In the genomic region with DNA sequence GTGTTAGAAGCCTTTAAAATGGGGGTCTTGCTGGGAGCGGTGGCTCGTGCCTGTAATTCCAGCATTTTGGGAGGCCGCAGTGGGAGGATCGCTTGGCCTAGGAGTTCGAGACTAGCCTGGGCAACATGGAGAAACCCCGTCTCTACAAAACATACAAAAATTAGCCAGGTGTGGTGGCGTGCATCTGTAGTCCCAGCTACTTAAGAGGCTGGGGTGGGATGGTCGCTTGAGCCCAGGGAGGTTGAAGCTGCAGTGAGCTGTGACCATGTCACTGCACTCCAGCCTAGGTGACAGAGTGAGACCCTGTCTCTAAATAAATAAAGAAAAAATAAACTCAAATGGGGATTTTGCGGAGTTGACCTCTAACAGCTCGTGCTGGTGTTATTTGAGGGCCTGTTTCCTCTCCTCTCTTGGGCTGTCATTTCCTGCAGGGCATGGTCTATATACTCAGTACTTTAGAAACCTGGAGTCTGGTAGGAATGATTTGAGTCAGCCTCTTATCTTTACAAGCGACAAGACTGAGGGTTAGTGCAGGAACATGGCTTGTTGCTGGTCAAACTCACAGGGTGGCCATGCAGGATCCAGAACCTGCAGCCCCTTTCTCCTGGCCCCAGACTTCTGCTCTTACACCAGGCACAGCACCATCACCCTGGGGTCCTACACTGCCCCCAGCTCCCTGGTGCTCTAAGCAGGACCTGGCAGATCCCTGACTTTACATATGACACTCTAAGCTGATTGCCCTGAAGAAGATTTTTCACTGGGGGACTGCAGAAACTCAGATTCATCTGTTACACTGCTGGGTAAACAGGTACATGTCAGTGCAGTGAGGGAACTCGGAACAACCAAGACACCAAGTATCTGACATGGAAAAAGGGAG, we compare ENCODE assay signal across 9 cellular contexts. TPM values are rescaled to one million over a fixed set of nuclear protein-coding genes. Genes with fewer than 3 reads are reported as not detected.
A peak's percentile ranks its signal among the peaks of the same experiment; 100 is the strongest.
DNase-seq lines count a peak whose midpoint lies in the region; ATAC-seq, FAIRE-seq and TF ChIP-seq lines count a peak whose summit lies in the region.
"Had no signal": no experiment of that assay in that cellular context is flagged by ENCODE, and none has a peak within 500 bp of the region (broad histone marks: within the 10 kb centered on the region; RNA-seq: fewer than 3 reads in every experiment).

No MANE protein-coding gene starts in this region.

- TF ChIP-seq EP300 in GM12878 (IDR thresholded peaks at IDR 0.05; ENCODE audit: borderline replicate concordance in 1 of 2, control insufficient read depth in 1 of 2, low read depth in 2 of 2, low read length in 2 of 2), result no peak

- RAD21 ChIA-PET in GM12878 (lab: Charles Lee; ENCODE audit: unreplicated experiment), result interaction anchor here (0.7 to 1.6 kb wide), 7 partner anchors 11 to 28 kb away, joined by 3 to 10 read pairs (median 4); a partner anchor contains a TSS

- SMC1A ChIA-PET in GM12878 (lab: Charles Lee; ENCODE audit: uncharacterized antibody, unreplicated experiment), result interaction anchor here (0.7 to 6.4 kb wide), 10 partner anchors 11 to 184 kb away, joined by 3 to 59 read pairs (median 3); a partner anchor contains a TSS

- in situ Hi-C loops in GM12878 (cut with MboI), result no loop called here

- H2AFZ ChIP-seq in GM12878 (ENCODE audit: control insufficient read depth, low read depth, low read length), result no peak overlapping the region

- WGBS in GM12878 (ENCODE audit: insufficient coverage, insufficient replicate concordance, low lambda C conversion rate, missing lambda C conversion rate), result 26% methylated on average over 12 of the region's 12 CpGs

- H3K27ac ChIP-seq in GM12878 (ENCODE audit: control insufficient read depth, insufficient read depth), result peak overlapping the region; percentile 75

- intact Hi-C loops in GM12878 (cut with micrococcal nuclease; ENCODE audit: unreplicated experiment), result loop anchor here (2.0 kb wide), 1 partner anchor 22 kb away; no protein-coding TSS in a partner anchor

- DNase-seq in GM12878 (ENCODE audit: low read depth, low spot score) (peak; percentile 64), NCI-H345 treated with DMSO at 0.1 percent for 48 hours (lab: John Stamatoyannopoulos, UW; ENCODE audit: unreplicated experiment) (no peak), DMS53 treated with DMSO at 0.1 percent for 48 hours (lab: John Stamatoyannopoulos, UW; ENCODE audit: unreplicated experiment) (no peak), omental fat pad (ENCODE audit: low spot score) (no peak), SK-N-DZ (ENCODE audit: low spot score) (no peak)
- peak; percentile 21 for DNase-seq in stimulated activated CD8-positive, alpha-beta memory T cell treated with anti-CD3 and anti-CD28 coated beads, Interleukin-4, amount 100 ng/mL, for 48 hours
- DNase-seq: mesendoderm had no signal

- H3K9ac ChIP-seq in GM12878 (ENCODE audit: control insufficient read depth, insufficient read depth, low read length), result peak overlapping the region; percentile 24; the same call in 1 of the 2 replicates

- H3K36me3 ChIP-seq in GM12878 (ENCODE audit: control insufficient read depth in 2 of 2, insufficient read depth in 2 of 2, low read length in 1 of 2), result peaks cover 15 to 16% of the 10 kb centered on the region in 2 experiments; a peak in 3 of 4 replicates

- H3K27me3 ChIP-seq in GM12878 (replicated peaks in 1 of 2; ENCODE audit: control insufficient read depth in 2 of 2, insufficient read depth in 2 of 2, low read length in 1 of 2), result no peaks in the 10 kb centered on the region

- peak overlapping the region; percentile 20; the same call in 1 of the 2 replicates for H3K4me3 ChIP-seq in GM12878

- H3K4me2 ChIP-seq in GM12878 (ENCODE audit: control insufficient read depth, insufficient read depth), result peak overlapping the region; percentile 64

- TF ChIP-seq RAD21 in GM12878 (IDR thresholded peaks at IDR 0.05; ENCODE audit: insufficient read depth, low read depth, low read length), result no peak

- peaks cover 24% of the 10 kb centered on the region for H3K4me1 ChIP-seq in GM12878 (ENCODE audit: control insufficient read depth, insufficient read depth, low read length)

- no peaks in the 10 kb centered on the region for H4K20me1 ChIP-seq in GM12878 (ENCODE audit: control insufficient read depth, insufficient read depth)

- FAIRE-seq in GM12878 (lab: Jason Lieb, UNC), result peak; percentile 54

- ATAC-seq in GM18909 (IDR thresholded peaks at IDR 0.05; ENCODE audit: poor library complexity, unreplicated experiment), result peak; percentile 70
- peak; percentile 83 for ATAC-seq in HG02759 (IDR thresholded peaks at IDR 0.05; ENCODE audit: unreplicated experiment)
- peak; percentile 93 for ATAC-seq in GM12878
- ATAC-seq in omental fat pad (ENCODE audit: low FRiP score), result no peak

- BruUV-seq in GM12878 (replicated peaks; lab: Mats Ljungman, UMichigan), result no TSS peak

- POLR2A ChIA-PET in GM12878 (lab: Charles Lee), result interaction anchor here (0.6 to 6.4 kb wide), 2 partner anchors 12 to 29 kb away, joined by 3 to 67 read pairs; a partner anchor contains a TSS

- no peak for TF ChIP-seq POLR2A in GM12878 (IDR thresholded peaks at IDR 0.05; ENCODE audit: low read depth, low read length)

- TF ChIP-seq CTCF in GM12878 (IDR thresholded peaks at IDR 0.05 in 2 of 3, conservative IDR thresholded peaks at IDR 0.05 in 1 of 3; ENCODE audit: control insufficient read depth in 2 of 3, extremely low read depth in 1 of 3, insufficient read depth in 1 of 3, low read depth in 3 of 3, low read length in 3 of 3) (no peak), omental fat pad (IDR thresholded peaks at IDR 0.05) (no peak)

- H3K9me3 ChIP-seq in GM12878 (replicated peaks; ENCODE audit: control insufficient read depth, insufficient read depth, low read length), result no peaks in the 10 kb centered on the region

- H3K79me2 ChIP-seq in GM12878 (ENCODE audit: control insufficient read depth, insufficient read depth, low read length), result peaks cover 71% of the 10 kb centered on the region

- CTCF ChIA-PET in GM12878 (lab: Yijun Ruan, JAX), result interaction anchor here (1.8 to 3.4 kb wide), 4 partner anchors 10 to 53 kb away, joined by 6 to 13 read pairs (median 10); a partner anchor contains a TSS

TF ChIP-seq in GM12878, 131 proteins besides CTCF, POLR2A, EP300 and RAD21 (continues in another document):
- peak; percentile 62 for TF ChIP-seq RUNX3 (IDR thresholded peaks at IDR 0.05; ENCODE audit: low read length)
- TF ChIP-seq IKZF1 (conservative IDR thresholded peaks at IDR 0.05), result peak; percentile 47; the same call in 1 of the 2 replicates
- TF ChIP-seq, protein P1, sequence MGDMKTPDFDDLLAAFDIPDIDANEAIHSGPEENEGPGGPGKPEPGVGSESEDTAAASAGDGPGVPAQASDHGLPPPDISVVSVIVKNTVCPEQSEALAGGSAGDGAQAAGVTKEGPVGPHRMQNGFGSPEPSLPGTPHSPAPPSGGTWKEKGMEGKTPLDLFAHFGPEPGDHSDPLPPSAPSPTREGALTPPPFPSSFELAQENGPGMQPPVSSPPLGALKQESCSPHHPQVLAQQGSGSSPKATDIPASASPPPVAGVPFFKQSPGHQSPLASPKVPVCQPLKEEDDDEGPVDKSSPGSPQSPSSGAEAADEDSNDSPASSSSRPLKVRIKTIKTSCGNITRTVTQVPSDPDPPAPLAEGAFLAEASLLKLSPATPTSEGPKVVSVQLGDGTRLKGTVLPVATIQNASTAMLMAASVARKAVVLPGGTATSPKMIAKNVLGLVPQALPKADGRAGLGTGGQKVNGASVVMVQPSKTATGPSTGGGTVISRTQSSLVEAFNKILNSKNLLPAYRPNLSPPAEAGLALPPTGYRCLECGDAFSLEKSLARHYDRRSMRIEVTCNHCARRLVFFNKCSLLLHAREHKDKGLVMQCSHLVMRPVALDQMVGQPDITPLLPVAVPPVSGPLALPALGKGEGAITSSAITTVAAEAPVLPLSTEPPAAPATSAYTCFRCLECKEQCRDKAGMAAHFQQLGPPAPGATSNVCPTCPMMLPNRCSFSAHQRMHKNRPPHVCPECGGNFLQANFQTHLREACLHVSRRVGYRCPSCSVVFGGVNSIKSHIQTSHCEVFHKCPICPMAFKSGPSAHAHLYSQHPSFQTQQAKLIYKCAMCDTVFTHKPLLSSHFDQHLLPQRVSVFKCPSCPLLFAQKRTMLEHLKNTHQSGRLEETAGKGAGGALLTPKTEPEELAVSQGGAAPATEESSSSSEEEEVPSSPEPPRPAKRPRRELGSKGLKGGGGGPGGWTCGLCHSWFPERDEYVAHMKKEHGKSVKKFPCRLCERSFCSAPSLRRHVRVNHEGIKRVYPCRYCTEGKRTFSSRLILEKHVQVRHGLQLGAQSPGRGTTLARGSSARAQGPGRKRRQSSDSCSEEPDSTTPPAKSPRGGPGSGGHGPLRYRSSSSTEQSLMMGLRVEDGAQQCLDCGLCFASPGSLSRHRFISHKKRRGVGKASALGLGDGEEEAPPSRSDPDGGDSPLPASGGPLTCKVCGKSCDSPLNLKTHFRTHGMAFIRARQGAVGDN (IDR thresholded peaks at IDR 0.05), result peak; percentile 50; the same call in 1 of the 2 replicates
- TF ChIP-seq HCFC1 (IDR thresholded peaks at IDR 0.05; ENCODE audit: low read length), result no peak
- no peak for TF ChIP-seq FOS (IDR thresholded peaks at IDR 0.05; ENCODE audit: borderline replicate concordance, extremely low read depth, insufficient read length)
- TF ChIP-seq NFXL1 (IDR thresholded peaks at IDR 0.05; ENCODE audit: borderline replicate concordance), result no peak

RNA-seq across cellular contexts. Expression of a gene that starts 15.1 kb away (rescaled TPM):
- total RNA-seq in GM12878 (2013; cell fraction: nucleolus; rRNA removed), result 41.9 and 43.4 TPM in 2 replicates
- total RNA-seq in GM12878 (2014; rRNA removed) (48.2 and 49.6 TPM in 2 replicates), GM12878 (2014; rRNA removed; fragmentation: Illumina TruSeq; extraction: Trizol) (24.3 and 26.0 TPM in 2 replicates), GM12878 (2021) (52.1 and 53.2 TPM in 2 replicates), omental fat pad (10 to 100 TPM; 30.5 to 88.6 (median 37.8) TPM)
- polyA plus RNA-seq in GM12878 (2011; ENCODE audit: low read depth), result 15.6 TPM
- polyA plus RNA-seq in GM12878 (2011; rRNA removed) (25.6 and 42.2 TPM in 2 replicates), GM12878 (2014; fragmentation: Illumina TruSeq; extraction: Trizol) (18.9 and 29.3 TPM in 2 replicates), GM12878 (2014; fragmentation: Nextera tagmentation; extraction: Ambion mirVana) (1 to 10 TPM; 4.2 to 8.6 TPM), GM12878 (2014; rRNA removed) (47.3 and 50.1 TPM in 2 replicates), GM12878 (2016; fragmentation: Nextera tagmentation; extraction: Ambion mirVana) (10 to 100 TPM; 60.7 to 62.9 TPM)
- polyA plus RNA-seq in GM12878 (2011; cell fraction: cytosol; rRNA removed), result 45.7 and 57.3 TPM in 2 replicates
- polyA plus RNA-seq in GM12878 (2011; cell fraction: nucleus; rRNA removed), result 28.0 and 35.6 TPM in 2 replicates
- 26.7 and 28.7 TPM in 2 replicates for polyA plus RNA-seq in GM12878 (2012)
- 50.8 and 76.6 TPM in 2 replicates for polyA minus RNA-seq in GM12878 (2011; rRNA and poly(A)+ RNA removed)
- 28.7 and 30.8 TPM in 2 replicates for polyA minus RNA-seq in GM12878 (2011; cell fraction: cytosol; rRNA and poly(A)+ RNA removed)
- 36.1 and 67.5 TPM in 2 replicates for polyA minus RNA-seq in GM12878 (2011; cell fraction: nucleus; rRNA and poly(A)+ RNA removed)
- polyA plus RNA-seq in SK-N-DZ (2014; cell fraction: cytosol; rRNA removed), result 2.2 and 2.8 TPM in 2 replicates
- polyA plus RNA-seq in SK-N-DZ (2014; cell fraction: nucleus; rRNA removed), result 0.62 and 1.1 TPM in 2 replicates

Comparison
In these comparisons a context has a peak if more than half of its experiments do, and no peak if none do; other contexts are left out.
1. DNase-seq: peak in GM12878 (single experiment) and stimulated activated CD8-positive, alpha-beta memory T cell treated with anti-CD3 and anti-CD28 coated beads, Interleukin-4, amount 100 ng/mL, for 48 hours (single experiment); none in NCI-H345 treated with DMSO at 0.1 percent for 48 hours (single experiment), DMS53 treated with DMSO at 0.1 percent for 48 hours (single experiment), omental fat pad (single experiment) and SK-N-DZ (single experiment).